8 cellular contexts compared by ENCODE assay signal in the genomic region with DNA sequence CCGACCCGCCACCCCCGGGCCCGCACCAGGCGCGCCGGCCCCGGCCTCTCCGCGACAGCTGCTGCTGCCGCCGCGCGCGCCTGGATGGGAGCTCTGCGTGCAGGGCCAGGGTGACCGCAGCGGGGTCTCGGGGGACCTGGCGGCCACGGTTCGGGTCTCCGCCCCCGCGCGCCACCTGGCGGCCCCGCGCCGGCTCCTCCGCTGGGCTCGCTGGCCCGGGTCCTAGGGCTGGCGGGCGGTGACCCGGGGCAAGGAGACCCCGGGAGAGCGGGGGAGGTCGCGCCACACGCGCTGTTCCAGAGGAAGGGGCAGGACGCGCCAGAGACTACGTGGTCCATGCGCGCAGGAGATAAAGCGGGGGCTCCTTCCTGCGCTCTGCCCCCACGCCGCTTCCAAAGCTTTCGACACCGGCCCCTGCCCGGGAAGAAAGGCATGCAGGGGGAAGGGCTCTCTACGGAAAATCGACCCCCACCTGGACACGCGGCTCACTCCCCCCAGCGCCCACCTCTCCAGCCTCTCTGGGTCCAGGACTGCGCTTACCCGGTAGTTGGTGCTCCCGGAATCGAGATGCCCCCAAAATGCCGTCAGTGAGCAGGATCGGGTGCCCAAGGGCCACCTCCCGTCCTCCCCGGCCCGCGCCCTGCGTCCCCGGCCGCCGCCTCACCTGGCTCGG. TPM values are rescaled to one million over a fixed set of nuclear protein-coding genes. Genes with fewer than 3 reads are reported as not detected.
DNase-seq lines count a peak whose midpoint lies in the region; ATAC-seq lines count a peak whose summit lies in the region.

No MANE protein-coding gene starts in this region.

- peaks cover 16% of the 10 kb centered on the region for H3K4me1 ChIP-seq in SJSA1 (replicated peaks)

- H3K9me3 ChIP-seq in SJSA1 (replicated peaks), result no peaks in the 10 kb centered on the region

- H3K36me3 ChIP-seq in SJSA1, result no peaks in the 10 kb centered on the region

- H3K27ac ChIP-seq in SJSA1, result no peak overlapping the region
- peak overlapping the region in 8 of 21 experiments; percentile 13 to 68 (median 58) for H3K27ac ChIP-seq in skin epidermis

- DNase-seq in NCI-H146 (lab: John Stamatoyannopoulos, UW) (peak; percentile 30), NCI-H146 treated with DMSO at 0.1 percent for 48 hours (lab: John Stamatoyannopoulos, UW; ENCODE audit: unreplicated experiment) (no peak), SJSA1 (ENCODE audit: low read depth in 1 of 2, low spot score in 2 of 2) (peak in 1 of 2 experiments; percentile 43), hepatic stellate cell (ENCODE audit: low spot score) (peak; percentile 72), AG08395 (ENCODE audit: low spot score) (no peak), HPDE6-E6E7 (ENCODE audit: extremely low spot score) (no peak)

- ATAC-seq in HG03565 (IDR thresholded peaks at IDR 0.05; ENCODE audit: unreplicated experiment), result no peak

- H3K4me3 ChIP-seq in SJSA1 (peak overlapping the region; percentile 65), skin epidermis (peak overlapping the region; percentile 22 to 49 (median 36))

- no peaks in the 10 kb centered on the region for H3K27me3 ChIP-seq in SJSA1 (replicated peaks)

RNA-seq across cellular contexts. Expression of a gene that starts 0.5 kb away (rescaled TPM):
- 3.3 and 10.7 TPM in 2 replicates for total RNA-seq in SJSA1 (2014; rRNA removed; shearing (Covaris generic))

Comparison
In these comparisons a context has a peak if more than half of its experiments do, and no peak if none do; other contexts are left out.
1. DNase-seq: peak in NCI-H146 (single experiment) and hepatic stellate cell (single experiment); none in NCI-H146 treated with DMSO at 0.1 percent for 48 hours (single experiment), AG08395 (single experiment) and HPDE6-E6E7 (single experiment).